In the genomic region with DNA sequence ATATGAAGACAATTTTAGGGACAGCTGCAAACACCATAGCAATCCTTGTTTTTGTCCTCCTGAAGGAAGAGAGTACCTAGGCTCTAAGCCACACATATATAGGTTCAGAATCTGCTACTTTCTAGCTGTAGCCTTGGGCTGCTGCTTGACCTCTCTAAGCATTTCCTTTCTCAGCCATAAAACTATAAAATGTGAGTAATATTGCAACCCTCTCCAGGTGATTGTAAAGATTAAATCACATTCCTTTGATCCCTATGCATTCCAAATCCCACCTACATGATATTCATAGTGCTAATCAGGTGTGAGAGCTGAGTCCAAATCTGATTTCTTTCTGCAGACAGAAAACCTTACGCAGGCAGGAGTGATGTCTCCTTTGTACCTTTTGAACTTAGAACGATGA, we compare ENCODE assay signal across 18 cellular contexts.
DNase-seq lines count a peak whose midpoint lies in the region; ATAC-seq and TF ChIP-seq lines count a peak whose summit lies in the region.
"Had no signal": no experiment of that assay in that cellular context is flagged by ENCODE, and none has a peak within 500 bp of the region (broad histone marks: within the 10 kb centered on the region; RNA-seq: fewer than 3 reads in every experiment).

No MANE protein-coding gene starts in this region.

- H3K27ac ChIP-seq in CD4-positive, CD25-positive, alpha-beta regulatory T cell (ENCODE audit: insufficient read depth, low read length, poor library complexity, severe bottlenecking), result peak overlapping the region; percentile 59
- H3K27ac ChIP-seq in CD4-positive, alpha-beta memory T cell (ENCODE audit: low read depth, low read length), result no peak overlapping the region
- H3K27ac ChIP-seq in PC-3 (ENCODE audit: low read length) (peak overlapping the region; percentile 97), epithelial cell of prostate (peak overlapping the region; percentile 96)
- H3K27ac ChIP-seq: BLaER1 treated with 17β-estradiol and CSF1 and Interleukin-3, amounts not matched to agents 10 nM and 100 nM had no signal

- H3K27me3 ChIP-seq in CD4-positive, CD25-positive, alpha-beta regulatory T cell (ENCODE audit: control insufficient read depth, insufficient read depth, low read length), result no peaks in the 10 kb centered on the region
- H3K27me3 ChIP-seq in CD4-positive, alpha-beta memory T cell (ENCODE audit: insufficient read depth, low read length), result no peaks in the 10 kb centered on the region
- H3K27me3 ChIP-seq in PC-3 (ENCODE audit: low read length), result no peaks in the 10 kb centered on the region
- H3K27me3 ChIP-seq: BLaER1 treated with 17β-estradiol and CSF1 and Interleukin-3, amounts not matched to agents 10 nM and 100 nM had no signal

- no peaks in the 10 kb centered on the region for H3K9me3 ChIP-seq in CD4-positive, CD25-positive, alpha-beta regulatory T cell (ENCODE audit: control insufficient read depth in 2 of 2, low read length in 2 of 2)
- no peaks in the 10 kb centered on the region for H3K9me3 ChIP-seq in CD4-positive, alpha-beta memory T cell (ENCODE audit: control insufficient read depth in 1 of 2, low read length in 2 of 2)
- no peaks in the 10 kb centered on the region for H3K9me3 ChIP-seq in PC-3 (ENCODE audit: low read length)
- H3K9me3 ChIP-seq: BLaER1 treated with 17β-estradiol and CSF1 and Interleukin-3, amounts not matched to agents 10 nM and 100 nM had no signal

- no peaks in the 10 kb centered on the region for H3K36me3 ChIP-seq in CD4-positive, CD25-positive, alpha-beta regulatory T cell (ENCODE audit: control insufficient read depth, insufficient read depth, low read length)
- no peaks in the 10 kb centered on the region for H3K36me3 ChIP-seq in CD4-positive, alpha-beta memory T cell (ENCODE audit: insufficient read depth, low read length)
- H3K36me3 ChIP-seq in PC-3 (ENCODE audit: low read depth, low read length), result no peaks in the 10 kb centered on the region
- H3K36me3 ChIP-seq: BLaER1 treated with 17β-estradiol and CSF1 and Interleukin-3, amounts not matched to agents 10 nM and 100 nM had no signal

- H2AFZ ChIP-seq in PC-3 (ENCODE audit: low read length), result no peak overlapping the region

- no TSS peak for BruUV-seq in PC-3 (replicated peaks; lab: Mats Ljungman, UMichigan)

- H3K4me2 ChIP-seq in PC-3 (ENCODE audit: low read length), result peak overlapping the region; percentile 30; the same call in 1 of the 2 replicates

- peaks cover 66% of the 10 kb centered on the region for H3K4me1 ChIP-seq in CD4-positive, CD25-positive, alpha-beta regulatory T cell (ENCODE audit: control insufficient read depth, insufficient read depth, low read length, poor library complexity, severe bottlenecking)
- peaks cover 54% of the 10 kb centered on the region for H3K4me1 ChIP-seq in CD4-positive, alpha-beta memory T cell (ENCODE audit: insufficient read depth, low read length)
- H3K4me1 ChIP-seq in PC-3 (ENCODE audit: insufficient read depth, low read length), result peaks cover 36% of the 10 kb centered on the region

- intact Hi-C loops in CD4-positive, alpha-beta memory T cell (cut with micrococcal nuclease), result no loop called here
- intact Hi-C loops in PC-3 (cut with micrococcal nuclease), result no loop called here
- intact Hi-C loops in activated CD4-positive, alpha-beta T cell treated with anti-CD3 and anti-CD28 coated beads, Interleukin-2, amount 10 ng/mL, durations not matched to agents 24 days and 14 days (cut with micrococcal nuclease), result loop anchor here (5.0 kb wide), 1 partner anchor 88 kb away; no protein-coding TSS in a partner anchor

- CTCF ChIA-PET in CD4-positive, alpha-beta memory T cell (lab: Charles Lee; ENCODE audit: partially characterized antibody), result interaction anchor here (1.4 kb wide), 1 partner anchor 267 kb away, joined by 3 read pairs; no protein-coding TSS in a partner anchor
- CTCF ChIA-PET in PC-3 (lab: Charles Lee), result no interaction called here

- H3K27me3 Mint-ChIP-seq in CD4-positive, CD25-positive, alpha-beta regulatory T cell, result no peaks in the 10 kb centered on the region
- H3K27me3 Mint-ChIP-seq in CD4-positive, alpha-beta memory T cell, result no peaks in the 10 kb centered on the region
- no peaks in the 10 kb centered on the region for H3K27me3 Mint-ChIP-seq in activated CD4-positive, alpha-beta T cell treated with anti-CD3 and anti-CD28 coated beads, Interleukin-2, amount 10 ng/mL, durations not matched to agents 24 days and 14 days

- no peaks in the 10 kb centered on the region for H3F3A ChIP-seq in PC-3 (ENCODE audit: low read length, unreplicated experiment)

- peaks cover 38 to 83% (median 67%) of the 10 kb centered on the region in 4 donors for H3K4me1 Mint-ChIP-seq in CD4-positive, CD25-positive, alpha-beta regulatory T cell
- peaks cover 51 to 82% (median 62%) of the 10 kb centered on the region in 4 donors for H3K4me1 Mint-ChIP-seq in CD4-positive, alpha-beta memory T cell
- peaks cover 51% of the 10 kb centered on the region for H3K4me1 Mint-ChIP-seq in activated CD4-positive, alpha-beta T cell treated with anti-CD3 and anti-CD28 coated beads, Interleukin-2, amount 10 ng/mL, durations not matched to agents 24 days and 14 days

- H3K36me3 Mint-ChIP-seq in CD4-positive, CD25-positive, alpha-beta regulatory T cell, result no peaks in the 10 kb centered on the region
- no peaks in the 10 kb centered on the region for H3K36me3 Mint-ChIP-seq in CD4-positive, alpha-beta memory T cell
- no peaks in the 10 kb centered on the region for H3K36me3 Mint-ChIP-seq in activated CD4-positive, alpha-beta T cell treated with anti-CD3 and anti-CD28 coated beads, Interleukin-2, amount 10 ng/mL, durations not matched to agents 24 days and 14 days (ENCODE audit: low read depth)

- H3K9me2 ChIP-seq in PC-3 (replicated peaks; ENCODE audit: low read length), result no peaks in the 10 kb centered on the region

- POLR2A ChIA-PET in CD4-positive, alpha-beta memory T cell (lab: Charles Lee; ENCODE audit: partially characterized antibody), result interaction anchor here (4.4 to 9.3 kb wide), 2 partner anchors 10 to 14 kb away, joined by 30 to 66 read pairs; no protein-coding TSS in a partner anchor
- POLR2A ChIA-PET in PC-3 (lab: Charles Lee; ENCODE audit: unreplicated experiment), result no interaction called here

- peak overlapping the region; percentile 1 to 71 (median 44) for H3K4me3 Mint-ChIP-seq in CD4-positive, CD25-positive, alpha-beta regulatory T cell
- H3K4me3 Mint-ChIP-seq in CD4-positive, alpha-beta memory T cell, result peak overlapping the region in 6 of 8 donors; percentile 4 to 61 (median 38)
- no peak overlapping the region for H3K4me3 Mint-ChIP-seq in activated CD4-positive, alpha-beta T cell treated with anti-CD3 and anti-CD28 coated beads, Interleukin-2, amount 10 ng/mL, durations not matched to agents 24 days and 14 days
- H3K4me3 Mint-ChIP-seq: HFFc6 had no signal

- H3K79me2 ChIP-seq in PC-3 (ENCODE audit: low read length), result no peaks in the 10 kb centered on the region

- H3K9me3 Mint-ChIP-seq in CD4-positive, CD25-positive, alpha-beta regulatory T cell, result no peaks in the 10 kb centered on the region
- H3K9me3 Mint-ChIP-seq in CD4-positive, alpha-beta memory T cell, result peaks cover 0 to under 1% (median 0%) of the 10 kb centered on the region in 8 donors
- peaks cover 8% of the 10 kb centered on the region for H3K9me3 Mint-ChIP-seq in activated CD4-positive, alpha-beta T cell treated with anti-CD3 and anti-CD28 coated beads, Interleukin-2, amount 10 ng/mL, durations not matched to agents 24 days and 14 days

- ATAC-seq in CD4-positive, CD25-positive, alpha-beta regulatory T cell (ENCODE audit: low read depth in 2 of 2), result no peak
- ATAC-seq in PC-3, result peak; percentile 47
- ATAC-seq: SK-N-SH treated with all-trans-retinoic acid at 6 μM for 48 hours had no signal

- peak overlapping the region; percentile 59 for H3K4me3 ChIP-seq in CD4-positive, CD25-positive, alpha-beta regulatory T cell (ENCODE audit: low read depth, low read length)
- H3K4me3 ChIP-seq in CD4-positive, alpha-beta memory T cell (ENCODE audit: low read length in 2 of 2), result no peak overlapping the region
- no peak overlapping the region for H3K4me3 ChIP-seq in PC-3 (ENCODE audit: low read length)
- H3K4me3 ChIP-seq: BLaER1 treated with 17β-estradiol and CSF1 and Interleukin-3, amounts not matched to agents 10 nM and 100 nM had no signal

- TF ChIP-seq CTCF in PC-3 (conservative IDR thresholded peaks at IDR 0.05; ENCODE audit: low read depth, low read length), result no peak

- DNase-seq in CD4-positive, CD25-positive, alpha-beta regulatory T cell, result no peak
- no peak for DNase-seq in CD4-positive, alpha-beta memory T cell
- peak; percentile 60 for DNase-seq in PC-3
- no peak for DNase-seq in epithelial cell of prostate (ENCODE audit: low read depth, low spot score)
- no peak for DNase-seq in hepatic stellate cell (ENCODE audit: low spot score)
- DNase-seq in NCI-H524 treated with DMSO at 0.1 percent for 48 hours (lab: John Stamatoyannopoulos, UW), result no peak
- no peak for DNase-seq in activated CD4-positive, alpha-beta T cell treated with anti-CD3 and anti-CD28 coated beads, Interleukin-2, amount 10 ng/mL, durations not matched to agents 24 days and 14 days
- DNase-seq: COR-L47, DMS 273 treated with DMSO at 0.1 percent for 48 hours, GDM1, HFFc6, NCI-H1092 treated with DMSO at 0.1 percent for 48 hours, NCI-H146, NCI-H2029 treated with DMSO at 0.1 percent for 48 hours, NCI-H774, SIG-M5 had no signal

- peak overlapping the region; percentile 84 for H3K9ac ChIP-seq in PC-3 (ENCODE audit: low read length)
- H3K9ac ChIP-seq: BLaER1 treated with 17β-estradiol and CSF1 and Interleukin-3, amounts not matched to agents 10 nM and 100 nM had no signal

- no peaks in the 10 kb centered on the region for H4K20me1 ChIP-seq in PC-3 (ENCODE audit: low read length)
- H4K20me1 ChIP-seq: BLaER1 treated with 17β-estradiol and CSF1 and Interleukin-3, amounts not matched to agents 10 nM and 100 nM had no signal

- peak overlapping the region; percentile 22 to 71 (median 32) for H3K27ac Mint-ChIP-seq in CD4-positive, CD25-positive, alpha-beta regulatory T cell
- peak overlapping the region; percentile 15 to 75 (median 36) for H3K27ac Mint-ChIP-seq in CD4-positive, alpha-beta memory T cell
- H3K27ac Mint-ChIP-seq in activated CD4-positive, alpha-beta T cell treated with anti-CD3 and anti-CD28 coated beads, Interleukin-2, amount 10 ng/mL, durations not matched to agents 24 days and 14 days, result no peak overlapping the region
- H3K27ac Mint-ChIP-seq: HFFc6 had no signal
